In the genomic region with DNA sequence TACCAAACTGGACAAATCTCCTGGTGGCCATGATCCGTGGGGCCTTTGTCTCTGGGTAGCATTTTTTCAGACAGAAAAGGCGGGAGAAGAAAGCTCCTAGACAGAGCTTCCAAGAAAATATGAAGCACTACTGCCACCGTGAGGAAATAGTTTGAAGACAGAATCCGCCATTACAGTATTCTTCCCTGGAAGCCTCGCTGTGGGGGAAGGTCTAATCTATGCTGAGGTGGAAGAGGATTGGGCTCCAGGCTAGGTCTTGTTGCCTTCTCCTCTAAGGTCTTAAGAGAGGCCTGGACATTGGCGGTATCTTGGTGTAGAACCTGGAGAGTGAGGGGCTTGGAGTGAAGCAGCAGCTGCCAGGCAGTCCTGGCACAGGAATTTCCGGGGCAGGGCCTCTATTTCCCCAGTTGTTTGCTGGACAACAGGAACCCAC, we compare ENCODE assay signal across 8 cellular contexts.
DNase-seq lines count a peak whose midpoint lies in the region; ATAC-seq and TF ChIP-seq lines count a peak whose summit lies in the region.

No MANE protein-coding gene starts in this region.

- TF ChIP-seq POLR2A in GM18505 (IDR thresholded peaks at IDR 0.05; ENCODE audit: borderline replicate concordance, extremely low read depth, insufficient read depth, insufficient read length): no peak

- DNase-seq in caudate nucleus (lab: John Stamatoyannopoulos, UW) (peak in 24 of 61 donors; percentile 7 to 85 (median 38)), pulmonary artery endothelial cell (ENCODE audit: low read depth, low spot score) (peak; percentile 45), NCI-H1092 treated with DMSO at 0.1 percent for 48 hours (lab: John Stamatoyannopoulos, UW) (no peak), SHP77 (lab: John Stamatoyannopoulos, UW) (no peak)
- DNase-seq in effector CD8-positive, alpha-beta T cell (lab: John Stamatoyannopoulos, UW): no peak
- no peak for DNase-seq in activated CD4-positive, alpha-beta T cell treated with anti-CD3 and anti-CD28 coated beads for 1 hour

- ATAC-seq in GM18505 (IDR thresholded peaks at IDR 0.05; ENCODE audit: unreplicated experiment) (peak; percentile 52), HG03558 (IDR thresholded peaks at IDR 0.05; ENCODE audit: extremely low read depth, unreplicated experiment) (peak; percentile 45)

- H3K27ac ChIP-seq in caudate nucleus (ENCODE audit: low read depth, low read length): peak overlapping the region; percentile 49
